Comparison of ENCODE assay signal across 23 cellular contexts in genomic region chr21:42068592-42068991, GRCh38. TPM values are rescaled to one million over a fixed set of nuclear protein-coding genes. Genes with fewer than 3 reads are reported as not detected.
"Had no signal": no experiment of that assay in that cellular context is flagged by ENCODE, and none has a peak within 500 bp of the region (broad histone marks: within the 10 kb centered on the region; RNA-seq: fewer than 3 reads in every experiment).

No MANE protein-coding gene starts in this region.

- H3K4me1 ChIP-seq: breast epithelium, gastroesophageal sphincter, prostate gland had no signal

- H3K4me3 Mint-ChIP-seq: activated CD4-positive, alpha-beta T cell treated with anti-CD3 and anti-CD28 coated beads for 36 hours; activated naive CD8-positive, alpha-beta T cell treated with anti-CD3 and anti-CD28 coated beads for 36 hours; endodermal cell; neural progenitor cell; T-cell had no signal

- H3K36me3 ChIP-seq: breast epithelium, esophagus squamous epithelium, gastroesophageal sphincter, heart left ventricle, neural progenitor cell, prostate gland, spleen had no signal

- DNase-seq: activated CD4-positive, alpha-beta T cell treated with anti-CD3 and anti-CD28 coated beads for 36 hours; activated CD4-positive, alpha-beta T cell treated with anti-CD3 and anti-CD28 coated beads, Interleukin-2, amount 50 U/mL, for 48 hours; activated naive CD4-positive, alpha-beta T cell treated with Interleukin-2 at 50 U/mL for 16 hours; activated naive CD8-positive, alpha-beta T cell treated with anti-CD3 and anti-CD28 coated beads for 36 hours; activated T-cell treated with anti-CD3 and anti-CD28 coated beads, Interleukin-2, amount 50 U/mL, for 48 hours; endodermal cell; esophagus squamous epithelium; heart left ventricle; left cardiac atrium; naive B cell; stimulated activated CD4-positive, alpha-beta T cell treated with anti-CD3 and anti-CD28 coated beads, Interleukin-4, amount 100 ng/mL, for 4 hours; stimulated activated naive CD8-positive, alpha-beta T cell treated with anti-CD3 and anti-CD28 coated beads, Interleukin-15, Interleukin-2, amounts not matched to agents 100 U/mL and 50 U/mL, for 24 hours; T-cell had no signal

- H3K4me3 ChIP-seq: breast epithelium, coronary artery, esophagus squamous epithelium, gastroesophageal sphincter, heart left ventricle, neural progenitor cell, prostate gland, spleen had no signal

- H3K4me2 ChIP-seq: neural progenitor cell had no signal

- ATAC-seq: activated CD4-positive, alpha-beta T cell treated with anti-CD3 and anti-CD28 coated beads for 36 hours; gastroesophageal sphincter; left cardiac atrium; stimulated activated naive CD8-positive, alpha-beta T cell treated with anti-CD3 and anti-CD28 coated beads, Interleukin-15, Interleukin-2, amounts not matched to agents 100 U/mL and 50 U/mL, for 24 hours; T-cell had no signal

- H3K9ac ChIP-seq: neural progenitor cell had no signal

- H3K27me3 Mint-ChIP-seq: activated CD4-positive, alpha-beta T cell treated with anti-CD3 and anti-CD28 coated beads for 36 hours; activated naive CD8-positive, alpha-beta T cell treated with anti-CD3 and anti-CD28 coated beads for 36 hours; naive B cell had no signal

- H3K36me3 Mint-ChIP-seq: activated naive CD8-positive, alpha-beta T cell treated with anti-CD3 and anti-CD28 coated beads for 36 hours; naive B cell; neural progenitor cell; T-cell had no signal

- H3K9me3 ChIP-seq: breast epithelium, esophagus squamous epithelium, gastroesophageal sphincter, heart left ventricle, prostate gland, spleen had no signal

- H2AFZ ChIP-seq: neural progenitor cell had no signal

- FAIRE-seq: islet of Langerhans, TTC549 had no signal

- H3K9me3 Mint-ChIP-seq: activated naive CD8-positive, alpha-beta T cell treated with anti-CD3 and anti-CD28 coated beads for 36 hours; endodermal cell; naive B cell; neural progenitor cell; T-cell had no signal

- H3K27ac Mint-ChIP-seq: activated CD4-positive, alpha-beta T cell treated with anti-CD3 and anti-CD28 coated beads for 36 hours; activated naive CD8-positive, alpha-beta T cell treated with anti-CD3 and anti-CD28 coated beads for 36 hours; naive B cell; neural progenitor cell; T-cell had no signal

- H3K27ac ChIP-seq: breast epithelium, coronary artery, esophagus squamous epithelium, gastroesophageal sphincter, heart left ventricle, neural progenitor cell, prostate gland, spleen had no signal

- H3K27me3 ChIP-seq: breast epithelium, neural progenitor cell had no signal

RNA-seq across cellular contexts. Expression of gene UMODL1, which starts 2.5 kb away (rescaled TPM):
- total RNA-seq: activated CD4-positive, alpha-beta T cell treated with anti-CD3 and anti-CD28 coated beads for 36 hours; activated naive CD8-positive, alpha-beta T cell treated with anti-CD3 and anti-CD28 coated beads for 36 hours; breast epithelium; esophagus squamous epithelium; gastroesophageal sphincter; left cardiac atrium; osteocyte; ureter had no signal
- polyA plus RNA-seq: heart left ventricle had no signal
